ENCODE assay signal across 8 cellular contexts in the genomic region with DNA sequence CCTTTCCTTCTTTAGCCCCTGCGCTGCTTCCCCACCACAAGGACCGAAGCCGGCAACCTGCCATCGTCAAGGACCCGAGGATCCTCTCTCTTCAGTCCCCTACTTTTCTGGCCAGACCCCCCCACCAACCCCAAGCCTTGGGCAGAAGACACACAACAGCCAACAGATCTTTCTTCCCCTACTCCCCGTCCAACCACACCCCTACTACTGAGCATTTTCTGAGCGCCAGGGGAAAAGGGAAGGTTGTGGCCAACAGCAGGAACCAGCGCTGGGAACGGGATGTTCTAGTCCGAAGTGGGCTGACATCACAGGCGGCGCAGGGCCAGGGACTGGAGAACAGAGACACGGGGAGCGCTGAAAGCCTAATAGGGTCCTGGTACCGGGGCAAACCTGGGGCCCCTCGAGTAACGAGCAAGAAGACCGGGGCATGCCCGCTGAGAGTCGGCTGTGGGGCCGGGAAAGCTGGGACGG. TPM values are rescaled to one million over a fixed set of nuclear protein-coding genes. Genes with fewer than 3 reads are reported as not detected.
DNase-seq lines count a peak whose midpoint lies in the region; ATAC-seq, FAIRE-seq and TF ChIP-seq lines count a peak whose summit lies in the region.

No MANE protein-coding gene starts in this region.

- H3F3A ChIP-seq in DOHH2 (ENCODE audit: control insufficient read depth, insufficient read depth): peaks cover 11% of the 10 kb centered on the region

- peak overlapping the region; percentile 99 for H3K4me2 ChIP-seq in DOHH2 (ENCODE audit: low read length)

- TF ChIP-seq POLR2A in prostate gland (IDR thresholded peaks at IDR 0.05): no peak

- no peaks in the 10 kb centered on the region for H3K9me3 ChIP-seq in DOHH2 (ENCODE audit: control insufficient read depth, insufficient read depth, low read length)
- no peaks in the 10 kb centered on the region for H3K9me3 ChIP-seq in prostate gland

- H3K27ac ChIP-seq in DOHH2 (ENCODE audit: low read depth, low read length): peak overlapping the region; percentile 64
- H3K27ac ChIP-seq in angular gyrus (ENCODE audit: low read depth, low read length): peak overlapping the region; percentile 100
- H3K27ac ChIP-seq in prostate gland: peak overlapping the region; percentile 100

- H3K4me3 ChIP-seq in DOHH2 (ENCODE audit: low read length): peak overlapping the region; percentile 90
- peak overlapping the region; percentile 66 for H3K4me3 ChIP-seq in LNCaP clone FGC (ENCODE audit: low read depth, low read length)
- H3K4me3 ChIP-seq in prostate gland: peak overlapping the region; percentile 51 to 95

- WGBS in prostate gland: 4% methylated on average over 22 of the region's 22 CpGs

- DNase-seq in LNCaP clone FGC (ENCODE audit: low read depth) (peak; percentile 47), left ventricle myocardium superior (peak; percentile 97), prostate gland (ENCODE audit: low spot score) (peak; percentile 83), SHP77 treated with DMSO at 0.1 percent for 48 hours (lab: John Stamatoyannopoulos, UW) (no peak), HTR-8/SVneo (ENCODE audit: insufficient read length, low spot score) (no peak)

- H3K27me3 ChIP-seq in DOHH2 (ENCODE audit: control insufficient read depth, low read length): no peaks in the 10 kb centered on the region
- no peaks in the 10 kb centered on the region for H3K27me3 ChIP-seq in prostate gland (replicated peaks; ENCODE audit: insufficient read depth)

- peaks cover 24% of the 10 kb centered on the region for H3K79me2 ChIP-seq in DOHH2 (ENCODE audit: control insufficient read depth, low read length)

- TF ChIP-seq CTCF in DOHH2 (IDR thresholded peaks at IDR 0.05; ENCODE audit: low read depth, low read length, poor library complexity, severe bottlenecking) (no peak), LNCaP clone FGC (IDR thresholded peaks at IDR 0.05; ENCODE audit: control insufficient read depth, extremely low read depth, insufficient read depth) (no peak), prostate gland (IDR thresholded peaks at IDR 0.05) (no peak)

- FAIRE-seq in HTR-8/SVneo (lab: Jason Lieb, UNC): no peak

- ATAC-seq in left ventricle myocardium superior (peak; percentile 44), HG03025 (IDR thresholded peaks at IDR 0.05; ENCODE audit: low FRiP score, unreplicated experiment) (no peak)

- H4K20me1 ChIP-seq in DOHH2 (ENCODE audit: control insufficient read depth, insufficient read depth, low read depth, low read length): no peaks in the 10 kb centered on the region

- H3K4me1 ChIP-seq in DOHH2 (ENCODE audit: control insufficient read depth, low read length) (peaks cover 58% of the 10 kb centered on the region), prostate gland (replicated peaks) (peaks cover 17% of the 10 kb centered on the region)

- intact Hi-C loops in left ventricle myocardium superior (cut with micrococcal nuclease) (no loop called here), prostate gland (cut with DNase I) (loop anchor here (10.0 kb wide), 1 partner anchor 307 kb away; no protein-coding TSS in a partner anchor)

- no peaks in the 10 kb centered on the region for H3K9me2 ChIP-seq in DOHH2 (replicated peaks; ENCODE audit: control insufficient read depth, low read length)

- H3K36me3 ChIP-seq in DOHH2 (ENCODE audit: control insufficient read depth, low read length) (peaks cover 35% of the 10 kb centered on the region), prostate gland (peaks cover 32 to 41% of the 10 kb centered on the region in 2 donors)

RNA-seq across cellular contexts. Expression of a gene that starts 0.5 kb away (rescaled TPM):
- total RNA-seq in left ventricle myocardium superior: 126 TPM
- 100 to 1,000 TPM; 119 to 142 TPM for total RNA-seq in prostate gland

RNA-seq across cellular contexts. Expression of a gene that starts 11.1 kb away (rescaled TPM):
- total RNA-seq in left ventricle myocardium superior (62.3 TPM), prostate gland (10 to 100 TPM; 34.2 to 65.2 TPM)

RNA-seq across cellular contexts. Expression of a gene that starts 24.5 kb away (rescaled TPM):
- total RNA-seq in left ventricle myocardium superior (5.2 TPM), prostate gland (10 to 100 TPM in 1 of 2 donors, 1 to 10 TPM in 1; 8.6 to 13.9 TPM)

RNA-seq across cellular contexts. Expression of a gene that starts 27.8 kb away (rescaled TPM):
- total RNA-seq in left ventricle myocardium superior: not detected
- under 1 TPM in 1 of 2 donors, not detected in 1; 0.34 TPM for total RNA-seq in prostate gland

RNA-seq across cellular contexts. Expression of a gene that starts 33.4 kb away (rescaled TPM):
- not detected for total RNA-seq in left ventricle myocardium superior
- total RNA-seq in prostate gland: 1 to 10 TPM in 1 of 2 donors, not detected in 1; 2.4 TPM

Comparison
In these comparisons a context has a peak if more than half of its experiments do, and no peak if none do; other contexts are left out.
1. DNase-seq: peak in LNCaP clone FGC (single experiment), left ventricle myocardium superior (single experiment) and prostate gland (single experiment); none in SHP77 treated with DMSO at 0.1 percent for 48 hours (single experiment) and HTR-8/SVneo (single experiment).
2. Peak in every context shown above with its lines, with median percentiles within 50 percentile points of each other: H3K27ac ChIP-seq and H3K4me3 ChIP-seq.